Comparison of ENCODE assay signal across 10 cellular contexts in the genomic region with DNA sequence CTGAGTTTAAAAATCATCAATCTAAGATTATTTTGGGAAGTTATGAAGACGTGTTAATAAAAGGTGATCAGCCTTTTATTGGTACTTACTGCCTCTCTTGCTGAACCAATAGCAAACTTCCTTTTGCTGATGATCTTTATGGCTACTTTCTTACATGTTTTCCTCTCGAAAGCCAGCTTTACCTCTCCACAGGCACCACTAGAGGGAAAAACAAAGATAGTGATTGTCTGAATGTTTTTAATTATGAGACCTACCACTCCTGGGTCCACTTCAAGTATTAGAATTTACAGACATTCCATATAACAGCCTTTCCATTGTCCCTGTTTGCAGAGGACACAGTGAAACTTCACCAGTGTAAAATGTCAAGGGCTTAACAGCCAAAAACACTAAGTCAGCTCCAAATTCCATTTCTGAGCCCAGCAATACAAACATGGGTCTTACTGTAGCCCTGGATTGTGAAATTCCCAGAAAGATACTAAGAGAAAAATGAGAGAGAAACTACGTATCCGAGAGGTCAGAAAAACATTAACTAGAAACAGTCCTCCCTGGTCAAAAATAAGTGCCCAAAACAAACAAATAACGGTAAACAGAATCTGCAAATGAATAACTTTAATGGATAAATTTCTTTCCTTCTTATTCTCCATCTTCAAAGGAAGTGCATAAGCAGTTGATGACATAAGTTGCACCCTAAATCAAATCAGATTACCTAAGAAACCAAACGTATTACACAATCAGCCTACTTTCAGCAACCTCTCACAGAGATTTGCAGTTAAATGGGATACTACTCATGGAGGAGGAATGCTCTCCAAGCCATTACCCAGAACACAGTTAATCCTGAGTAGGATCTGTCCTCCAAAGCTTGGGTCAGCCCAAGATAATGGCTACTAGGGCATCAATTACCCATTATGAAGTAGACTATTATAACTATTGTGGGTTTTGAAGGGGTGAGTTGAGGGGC. TPM values are rescaled to one million over a fixed set of nuclear protein-coding genes. Genes with fewer than 3 reads are reported as not detected.
DNase-seq lines count a peak whose midpoint lies in the region; ATAC-seq and TF ChIP-seq lines count a peak whose summit lies in the region.
"Had no signal": no experiment of that assay in that cellular context is flagged by ENCODE, and none has a peak within 500 bp of the region (broad histone marks: within the 10 kb centered on the region; RNA-seq: fewer than 3 reads in every experiment).

No MANE protein-coding gene starts in this region.

- no TSS peak for BruUV-seq in Calu3 (replicated peaks; lab: Mats Ljungman, UMichigan)

- H3K4me1 ChIP-seq in GM23338 (ENCODE audit: insufficient read depth) (no peaks in the 10 kb centered on the region), foreskin keratinocyte (peaks cover 35% of the 10 kb centered on the region)

- no peaks in the 10 kb centered on the region for H3K9me2 ChIP-seq in GM23338 (ENCODE audit: insufficient read depth)

- intact Hi-C loops in sciatic nerve (cut with DNase I) (no loop called here), Calu3 (cut with micrococcal nuclease; ENCODE audit: unreplicated experiment) (no loop called here)
- intact Hi-C loops in activated CD4-positive, alpha-beta memory T cell treated with anti-CD3 and anti-CD28 coated beads for 36 hours (cut with micrococcal nuclease), result no loop called here

- H3K27me3 Mint-ChIP-seq in GM23338 (ENCODE audit: insufficient read depth, low read depth, poor library complexity) (no peaks in the 10 kb centered on the region), Calu3 (ENCODE audit: unreplicated experiment) (no peaks in the 10 kb centered on the region)
- no peaks in the 10 kb centered on the region for H3K27me3 Mint-ChIP-seq in activated CD4-positive, alpha-beta memory T cell treated with anti-CD3 and anti-CD28 coated beads for 36 hours
- H3K27me3 Mint-ChIP-seq: activated T-helper 17 cell treated with anti-CD3 and anti-CD28 coated beads, Interleukin-2, amount 50 U/mL, for 72 hours had no signal

- H3K9me3 Mint-ChIP-seq in GM23338 (no peaks in the 10 kb centered on the region), Calu3 (ENCODE audit: low read depth, unreplicated experiment) (no peaks in the 10 kb centered on the region)
- no peaks in the 10 kb centered on the region for H3K9me3 Mint-ChIP-seq in activated CD4-positive, alpha-beta memory T cell treated with anti-CD3 and anti-CD28 coated beads for 36 hours
- H3K9me3 Mint-ChIP-seq: activated T-helper 17 cell treated with anti-CD3 and anti-CD28 coated beads, Interleukin-2, amount 50 U/mL, for 72 hours had no signal

- ATAC-seq in GM23338, result no peak
- peak; percentile 72 for ATAC-seq in foreskin keratinocyte
- ATAC-seq in sciatic nerve, result peak; percentile 96
- no peak for ATAC-seq in HG03159 (IDR thresholded peaks at IDR 0.05; ENCODE audit: unreplicated experiment)
- ATAC-seq: activated T-helper 17 cell treated with anti-CD3 and anti-CD28 coated beads, Interleukin-2, amount 50 U/mL, for 72 hours had no signal

- H3K27me3 ChIP-seq in GM23338 (ENCODE audit: insufficient read depth) (no peaks in the 10 kb centered on the region), foreskin keratinocyte (no peaks in the 10 kb centered on the region)

- POLR2A ChIA-PET in activated CD4-positive, alpha-beta memory T cell treated with anti-CD3 and anti-CD28 coated beads for 36 hours (lab: Charles Lee), result no interaction called here

- H3K4me1 Mint-ChIP-seq in GM23338 (no peaks in the 10 kb centered on the region), Calu3 (ENCODE audit: low read depth, unreplicated experiment) (peaks cover 17% of the 10 kb centered on the region)
- H3K4me1 Mint-ChIP-seq in activated CD4-positive, alpha-beta memory T cell treated with anti-CD3 and anti-CD28 coated beads for 36 hours (ENCODE audit: low read depth), result peaks cover 9% of the 10 kb centered on the region
- H3K4me1 Mint-ChIP-seq: activated T-helper 17 cell treated with anti-CD3 and anti-CD28 coated beads, Interleukin-2, amount 50 U/mL, for 72 hours had no signal

- H2AFZ ChIP-seq in GM23338, result no peak overlapping the region

- H3K4me3 Mint-ChIP-seq in GM23338 (no peak overlapping the region), Calu3 (ENCODE audit: low read depth, unreplicated experiment) (no peak overlapping the region)
- H3K4me3 Mint-ChIP-seq in activated CD4-positive, alpha-beta memory T cell treated with anti-CD3 and anti-CD28 coated beads for 36 hours, result no peak overlapping the region
- H3K4me3 Mint-ChIP-seq: activated T-helper 17 cell treated with anti-CD3 and anti-CD28 coated beads, Interleukin-2, amount 50 U/mL, for 72 hours had no signal

- H3K36me3 Mint-ChIP-seq in GM23338 (ENCODE audit: low read depth) (peaks cover 69% of the 10 kb centered on the region), Calu3 (ENCODE audit: insufficient read depth, unreplicated experiment) (no peaks in the 10 kb centered on the region)
- peaks cover 25% of the 10 kb centered on the region for H3K36me3 Mint-ChIP-seq in activated CD4-positive, alpha-beta memory T cell treated with anti-CD3 and anti-CD28 coated beads for 36 hours

- no peak overlapping the region for H3K4me3 ChIP-seq in GM23338

- no peak overlapping the region for H3K4me2 ChIP-seq in GM23338

- peaks cover 3% of the 10 kb centered on the region; the same call in 1 of the 2 replicates for H4K20me1 ChIP-seq in GM23338 (replicated peaks; ENCODE audit: insufficient read depth)

- H3K79me2 ChIP-seq in GM23338 (replicated peaks; ENCODE audit: insufficient read depth), result no peaks in the 10 kb centered on the region

- CTCF ChIA-PET in activated CD4-positive, alpha-beta memory T cell treated with anti-CD3 and anti-CD28 coated beads for 36 hours (lab: Charles Lee), result interaction anchor here (1.1 kb wide), 1 partner anchor 117 kb away, joined by 3 read pairs; no protein-coding TSS in a partner anchor
- CTCF ChIA-PET in Calu3 (lab: Charles Lee), result interaction anchor here (0.5 to 0.8 kb wide), 3 partner anchors 9 to 1554 kb away, joined by 3 to 4 read pairs (median 4); no protein-coding TSS in a partner anchor

- H3K27ac Mint-ChIP-seq in GM23338, result peak overlapping the region; percentile 23; the same call in 1 of the 2 replicates
- no peak overlapping the region for H3K27ac Mint-ChIP-seq in activated CD4-positive, alpha-beta memory T cell treated with anti-CD3 and anti-CD28 coated beads for 36 hours
- no peak overlapping the region for H3K27ac Mint-ChIP-seq in Calu3 (ENCODE audit: unreplicated experiment)
- H3K27ac Mint-ChIP-seq: activated T-helper 17 cell treated with anti-CD3 and anti-CD28 coated beads, Interleukin-2, amount 50 U/mL, for 72 hours had no signal

- no peaks in the 10 kb centered on the region for H3F3A ChIP-seq in GM23338 (replicated peaks; ENCODE audit: low read depth)

- H3K36me3 ChIP-seq in GM23338 (ENCODE audit: insufficient read depth), result peaks cover 21% of the 10 kb centered on the region

- TF ChIP-seq CTCF in GM23338 (conservative IDR thresholded peaks at IDR 0.05; ENCODE audit: low read depth in 2 of 2), result no peak
- TF ChIP-seq CTCF in foreskin keratinocyte (conservative IDR thresholded peaks at IDR 0.05), result no peak
- TF ChIP-seq CTCF in Calu3 (IDR thresholded peaks at IDR 0.05; ENCODE audit: unreplicated experiment), result no peak

- DNase-seq in GM23338 (ENCODE audit: low spot score) (no peak), SW 1271 (lab: John Stamatoyannopoulos, UW) (peak; percentile 44 to 80), foreskin keratinocyte (peak; percentile 80 to 92), sciatic nerve (ENCODE audit: low spot score) (no peak), hypothalamus (lab: John Stamatoyannopoulos, UW) (no peak), Calu3 (no peak)
- no peak for DNase-seq in activated CD4-positive, alpha-beta memory T cell treated with anti-CD3 and anti-CD28 coated beads for 36 hours
- DNase-seq: small intestine had no signal

- H3K27ac ChIP-seq in GM23338 (ENCODE audit: low read depth) (no peak overlapping the region), foreskin keratinocyte (no peak overlapping the region)

TF ChIP-seq in GM23338, 12 proteins besides CTCF, POLR2A, EP300 and RAD21 (continues in another document):
- TF ChIP-seq EZH2 (IDR thresholded peaks at IDR 0.05; ENCODE audit: low read depth, unreplicated experiment), result no peak
- TF ChIP-seq EZH2phosphoT487 (IDR thresholded peaks at IDR 0.05; ENCODE audit: unreplicated experiment), result no peak
- TF ChIP-seq NANOG (IDR thresholded peaks at IDR 0.05; ENCODE audit: borderline replicate concordance), result no peak
- no peak for TF ChIP-seq CREB1 (CRISPR knock-in tag; IDR thresholded peaks at IDR 0.05; ENCODE audit: low read depth)
- no peak for TF ChIP-seq STAT1 (IDR thresholded peaks at IDR 0.05; ENCODE audit: unreplicated experiment)
- TF ChIP-seq, protein P1, sequence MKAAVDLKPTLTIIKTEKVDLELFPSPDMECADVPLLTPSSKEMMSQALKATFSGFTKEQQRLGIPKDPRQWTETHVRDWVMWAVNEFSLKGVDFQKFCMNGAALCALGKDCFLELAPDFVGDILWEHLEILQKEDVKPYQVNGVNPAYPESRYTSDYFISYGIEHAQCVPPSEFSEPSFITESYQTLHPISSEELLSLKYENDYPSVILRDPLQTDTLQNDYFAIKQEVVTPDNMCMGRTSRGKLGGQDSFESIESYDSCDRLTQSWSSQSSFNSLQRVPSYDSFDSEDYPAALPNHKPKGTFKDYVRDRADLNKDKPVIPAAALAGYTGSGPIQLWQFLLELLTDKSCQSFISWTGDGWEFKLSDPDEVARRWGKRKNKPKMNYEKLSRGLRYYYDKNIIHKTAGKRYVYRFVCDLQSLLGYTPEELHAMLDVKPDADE (IDR thresholded peaks at IDR 0.05), result no peak

RNA-seq across cellular contexts. Expression of a gene that starts 29.5 kb away (rescaled TPM):
- total RNA-seq in GM23338 (2014; rRNA removed; shearing (Covaris generic)), result 100 and 121 TPM in 2 replicates
- 80.0 and 86.0 TPM in 2 replicates for polyA plus RNA-seq in GM23338 (2016; fragmentation: Nextera tagmentation; extraction: Ambion mirVana)
- total RNA-seq in foreskin keratinocyte, result 22.4 and 22.5 TPM in 2 replicates
- 20.4 and 25.2 TPM in 2 replicates for polyA plus RNA-seq in foreskin keratinocyte
- total RNA-seq in sciatic nerve, result 29.3 TPM
- 10 to 100 TPM; 30.0 to 36.0 TPM for total RNA-seq in activated CD4-positive, alpha-beta memory T cell treated with anti-CD3 and anti-CD28 coated beads for 36 hours
- total RNA-seq in Calu3 (2022), result 27.0 and 35.7 TPM in 2 replicates

RNA-seq across cellular contexts. Expression of a gene that starts 29.7 kb away (rescaled TPM):
- 17.7 and 18.6 TPM in 2 replicates for total RNA-seq in GM23338 (2014; rRNA removed; shearing (Covaris generic))
- polyA plus RNA-seq in GM23338 (2016; fragmentation: Nextera tagmentation; extraction: Ambion mirVana) (28.4 and 30.9 TPM in 2 replicates), foreskin keratinocyte (13.8 and 14.4 TPM in 2 replicates)
- total RNA-seq in foreskin keratinocyte (9.3 and 12.0 TPM in 2 replicates), sciatic nerve (13.9 TPM), Calu3 (2022) (15.7 and 16.5 TPM in 2 replicates)
- total RNA-seq in activated CD4-positive, alpha-beta memory T cell treated with anti-CD3 and anti-CD28 coated beads for 36 hours, result 10 to 100 TPM; 16.5 to 18.1 TPM

RNA-seq across cellular contexts. Expression of a gene that starts 32.5 kb away (rescaled TPM):
- 10.7 and 16.1 TPM in 2 replicates for total RNA-seq in GM23338 (2014; rRNA removed; shearing (Covaris generic))
- 2.1 and 4.5 TPM in 2 replicates for polyA plus RNA-seq in GM23338 (2016; fragmentation: Nextera tagmentation; extraction: Ambion mirVana)
- 4.7 and 5.3 TPM in 2 replicates for total RNA-seq in foreskin keratinocyte
- polyA plus RNA-seq in foreskin keratinocyte, result 0.52 and 0.60 TPM in 2 replicates
- total RNA-seq in sciatic nerve, result 58.4 TPM
- total RNA-seq in activated CD4-positive, alpha-beta memory T cell treated with anti-CD3 and anti-CD28 coated beads for 36 hours, result under 1 TPM; 0.59 to 0.80 TPM
- total RNA-seq in Calu3 (2022), result 5.2 and 10.1 TPM in 2 replicates

Comparison
In these comparisons a context has a peak if more than half of its experiments do, and no peak if none do; other contexts are left out.
1. ATAC-seq: peak in foreskin keratinocyte (single experiment) and sciatic nerve (single experiment); none in GM23338 (single experiment) and HG03159 (single experiment).
2. DNase-seq: peak in SW 1271 (2 of 2) and foreskin keratinocyte (2 of 2); none in GM23338 (single experiment), sciatic nerve (single experiment), activated CD4-positive, alpha-beta memory T cell treated with anti-CD3 and anti-CD28 coated beads for 36 hours (single experiment), hypothalamus (0 of 51) and Calu3 (single experiment).